ENCODE assay signal across 10 cellular contexts in genomic region chr1:200907611-200908097, GRCh38. TPM values are rescaled to one million over a fixed set of nuclear protein-coding genes. Genes with fewer than 3 reads are reported as not detected.
DNase-seq lines count a peak whose midpoint lies in the region; ATAC-seq and TF ChIP-seq lines count a peak whose summit lies in the region.
"Had no signal": no experiment of that assay in that cellular context is flagged by ENCODE, and none has a peak within 500 bp of the region (broad histone marks: within the 10 kb centered on the region; RNA-seq: fewer than 3 reads in every experiment).

No MANE protein-coding gene starts in this region.

- TF ChIP-seq CTCF in omental fat pad (IDR thresholded peaks at IDR 0.05) (no peak), gastroesophageal sphincter (IDR thresholded peaks at IDR 0.05) (no peak)

- no peak overlapping the region for H3K4me3 ChIP-seq in gastroesophageal sphincter

- ATAC-seq in GM18505 (IDR thresholded peaks at IDR 0.05; ENCODE audit: unreplicated experiment): peak; percentile 60
- peak; percentile 48 for ATAC-seq in GM21737 (IDR thresholded peaks at IDR 0.05; ENCODE audit: unreplicated experiment)
- peak; percentile 56 for ATAC-seq in left colon
- ATAC-seq in omental fat pad (ENCODE audit: low FRiP score): no peak
- no peak for ATAC-seq in gastroesophageal sphincter

- no peak for TF ChIP-seq POLR2A in GM18505 (IDR thresholded peaks at IDR 0.05; ENCODE audit: borderline replicate concordance, extremely low read depth, insufficient read depth, insufficient read length)
- no peak for TF ChIP-seq POLR2A in gastroesophageal sphincter (IDR thresholded peaks at IDR 0.05)

- H3K9me3 ChIP-seq in gastroesophageal sphincter: no peaks in the 10 kb centered on the region

- peaks cover 5% of the 10 kb centered on the region for H3K27me3 ChIP-seq in gastroesophageal sphincter

- 82 to 100% methylated on average over 3 to 4 of the region's 5 CpGs for WGBS in gastroesophageal sphincter (ENCODE audit: low coverage in 1 of 2), 2 donors

- no peak overlapping the region for H3K27ac ChIP-seq in gastroesophageal sphincter

- intact Hi-C loops in left colon (cut with DNase I, micrococcal nuclease): no loop called here

- no peaks in the 10 kb centered on the region for H3K36me3 ChIP-seq in gastroesophageal sphincter

- TF ChIP-seq EP300 in gastroesophageal sphincter (IDR thresholded peaks at IDR 0.05): no peak

- peak; percentile 41 for DNase-seq in HT1080 (ENCODE audit: low read depth)
- DNase-seq in left colon: no peak
- no peak for DNase-seq in omental fat pad (ENCODE audit: low spot score)
- no peak for DNase-seq in NCI-H774 (lab: John Stamatoyannopoulos, UW)
- DNase-seq in stimulated activated CD8-positive, alpha-beta memory T cell treated with anti-CD3 and anti-CD28 coated beads, Interleukin-4, amount 100 ng/mL, for 48 hours: no peak
- DNase-seq: activated T-cell treated with anti-CD3 and anti-CD28 coated beads, Interleukin-2, amount 50 U/mL, for 72 hours; NCI-H345 had no signal

- H3K4me1 ChIP-seq in gastroesophageal sphincter: no peaks in the 10 kb centered on the region

RNA-seq across cellular contexts. Expression of gene INAVA, which starts 13.0 kb away (rescaled TPM):
- total RNA-seq in HT1080 (2014; rRNA removed; shearing (Covaris generic)): not detected in 2 replicates
- polyA plus RNA-seq in HT1080 (2015; cell fraction: cytosol; rRNA removed): 0.06 TPM in 1 of 2 replicates, not detected in the other
- polyA plus RNA-seq in HT1080 (2015; cell fraction: nucleus; rRNA removed): 0.02 and 0.06 TPM in 2 replicates
- total RNA-seq in left colon: 100 to 1,000 TPM; 172 to 195 TPM
- total RNA-seq in omental fat pad: under 1 TPM in 3 of 4 donors, not detected in 1; 0.09 to 0.95 (median 0.12) TPM
- 1 to 10 TPM in 1 of 4 donors, under 1 TPM in 1, not detected in 2; 0.47 to 2.9 TPM for total RNA-seq in gastroesophageal sphincter
- total RNA-seq: activated T-cell treated with anti-CD3 and anti-CD28 coated beads, Interleukin-2, amount 50 U/mL, for 72 hours had no signal

RNA-seq across cellular contexts. Expression of gene GPR25, which starts 34.9 kb away (rescaled TPM):
- not detected in 2 replicates for total RNA-seq in HT1080 (2014; rRNA removed; shearing (Covaris generic))
- polyA plus RNA-seq in HT1080 (2015; cell fraction: cytosol; rRNA removed): not detected in 2 replicates
- polyA plus RNA-seq in HT1080 (2015; cell fraction: nucleus; rRNA removed): not detected in 2 replicates
- under 1 TPM in 1 of 2 donors, not detected in 1; 0.64 TPM for total RNA-seq in left colon
- total RNA-seq in omental fat pad: not detected
- not detected for total RNA-seq in gastroesophageal sphincter
- total RNA-seq: activated T-cell treated with anti-CD3 and anti-CD28 coated beads, Interleukin-2, amount 50 U/mL, for 72 hours had no signal

Comparison
In these comparisons a context has a peak if more than half of its experiments do, and no peak if none do; other contexts are left out.
1. ATAC-seq: peak in GM18505 (single experiment), GM21737 (single experiment) and left colon (single experiment); none in omental fat pad (single experiment) and gastroesophageal sphincter (single experiment).
2. RNA of gene INAVA, which starts 13.0 kb away (total RNA-seq): 172 to 195 TPM in left colon; 0.47 to 2.9 TPM in gastroesophageal sphincter, 0.09 to 0.95 TPM in omental fat pad and not detected in HT1080; every median in the first group is over 10 times any median in the second.